8 cellular contexts compared by ENCODE assay signal in genomic region chr3:4978966-4979400, GRCh38.
DNase-seq lines count a peak whose midpoint lies in the region; ATAC-seq lines count a peak whose summit lies in the region.

No MANE protein-coding gene starts in this region.

- ATAC-seq in HG02973 (IDR thresholded peaks at IDR 0.05; ENCODE audit: unreplicated experiment), result peak; percentile 39
- peak; percentile 57 for ATAC-seq in central memory CD8-positive, alpha-beta T cell (replicated peaks; ENCODE audit: extremely low read depth, poor library complexity, severe bottlenecking)

- peak overlapping the region; percentile 99 for H3K4me3 Mint-ChIP-seq in central memory CD8-positive, alpha-beta T cell

- no peaks in the 10 kb centered on the region for H3K27me3 Mint-ChIP-seq in central memory CD8-positive, alpha-beta T cell

- peaks cover 66% of the 10 kb centered on the region for H3K36me3 Mint-ChIP-seq in central memory CD8-positive, alpha-beta T cell (ENCODE audit: insufficient read depth)

- no peaks in the 10 kb centered on the region for H3K9me3 Mint-ChIP-seq in central memory CD8-positive, alpha-beta T cell

- peaks cover 56% of the 10 kb centered on the region for H3K4me1 Mint-ChIP-seq in central memory CD8-positive, alpha-beta T cell

- peak overlapping the region; percentile 99 for H3K27ac Mint-ChIP-seq in central memory CD8-positive, alpha-beta T cell (ENCODE audit: low read depth)

- DNase-seq in activated T-cell treated with anti-CD3 and anti-CD28 coated beads for 1 hour (ENCODE audit: low read depth) (peak; percentile 70), NCI-H2227 treated with DMSO at 0.1 percent for 48 hours (lab: John Stamatoyannopoulos, UW) (peak; percentile 76), kidney glomerular epithelial cell (lab: John Stamatoyannopoulos, UW) (peak; percentile 97)
- DNase-seq in activated T-cell treated with anti-CD3 and anti-CD28 coated beads, Interleukin-2, amount 50 U/mL, for 1 hour, result no peak
- peak; percentile 58 to 73 (median 63) for DNase-seq in activated CD4-positive, CD25-positive, alpha-beta regulatory T cell (lab: John Stamatoyannopoulos, UW)
- peak; percentile 79 to 87 for DNase-seq in central memory CD8-positive, alpha-beta T cell (ENCODE audit: low spot score in 2 of 2)
- DNase-seq in stimulated activated CD4-positive, alpha-beta T cell treated with anti-CD3 and anti-CD28 coated beads, Interleukin-1b, Interleukin-23, amount 100 ng/mL, for 1 hour (ENCODE audit: low read depth in 2 of 2), result peak; percentile 65 to 69
